ENCODE assay signal across 26 cellular contexts in the genomic region with DNA sequence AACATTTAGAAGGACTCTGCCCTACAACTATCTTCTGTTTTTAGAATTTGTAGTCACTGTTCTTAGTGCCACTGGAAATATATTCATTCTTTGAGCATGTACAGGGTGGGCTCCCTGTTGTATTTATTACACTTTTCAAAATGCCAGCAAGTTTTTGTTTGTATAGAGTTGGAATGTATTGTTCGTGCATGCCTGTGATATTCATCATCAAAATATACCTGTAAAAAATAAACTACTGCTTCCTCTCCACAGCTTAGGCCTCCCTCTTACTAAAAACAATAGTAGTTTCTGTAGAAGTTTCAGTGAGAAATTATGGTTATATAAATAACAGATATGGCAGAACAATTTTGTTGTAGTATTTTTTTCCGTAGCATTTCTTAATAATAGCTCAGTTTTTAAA.
"Had no signal": no experiment of that assay in that cellular context is flagged by ENCODE, and none has a peak within 500 bp of the region (broad histone marks: within the 10 kb centered on the region; RNA-seq: fewer than 3 reads in every experiment).

No MANE protein-coding gene starts in this region.

- H3K4me1 ChIP-seq: ascending aorta, tibial artery, uterus had no signal

- H3K27me3 ChIP-seq: ascending aorta, brain microvascular endothelial cell, heart right ventricle, tibial artery, uterus had no signal

- H3K27me3 Mint-ChIP-seq: activated T-helper 17 cell treated with anti-CD3 and anti-CD28 coated beads, Interleukin-2, amount 50 U/mL, for 72 hours; central memory CD8-positive, alpha-beta T cell; stimulated activated naive CD8-positive, alpha-beta T cell treated with anti-CD3 and anti-CD28 coated beads, Interleukin-15, amount 100 ng/mL, for 72 hours had no signal

- H3K27ac Mint-ChIP-seq: activated CD8-positive, alpha-beta T cell treated with anti-CD3 and anti-CD28 coated beads, Interleukin-2, amount 10 ng/mL, durations not matched to agents 7 days and 5 days; activated T-helper 17 cell treated with anti-CD3 and anti-CD28 coated beads, Interleukin-2, amount 50 U/mL, for 72 hours; stimulated activated effector memory CD8-positive, alpha-beta T cell treated with anti-CD3 and anti-CD28 coated beads, Interleukin-12 subunit alpha, Interleukin-12 subunit beta, amount 100 ng/mL, for 72 hours; stimulated activated naive CD8-positive, alpha-beta T cell treated with anti-CD3 and anti-CD28 coated beads, Interleukin-15, amount 100 ng/mL, for 72 hours had no signal

- H3K4me1 Mint-ChIP-seq: activated T-helper 17 cell treated with anti-CD3 and anti-CD28 coated beads, Interleukin-2, amount 50 U/mL, for 72 hours; central memory CD8-positive, alpha-beta T cell; neural crest cell; stimulated activated effector memory CD8-positive, alpha-beta T cell treated with anti-CD3 and anti-CD28 coated beads, Interleukin-12 subunit alpha, Interleukin-12 subunit beta, amount 100 ng/mL, for 72 hours; stimulated activated naive CD8-positive, alpha-beta T cell treated with anti-CD3 and anti-CD28 coated beads, Interleukin-15, amount 100 ng/mL, for 72 hours had no signal

- H3K27ac ChIP-seq: ascending aorta, brain microvascular endothelial cell, epithelial cell of prostate, tibial artery, uterus had no signal

- H3K9me3 ChIP-seq: ascending aorta, heart right ventricle, mucosa of descending colon, tibial artery, uterus had no signal

- H3K4me3 Mint-ChIP-seq: activated CD8-positive, alpha-beta T cell treated with anti-CD3 and anti-CD28 coated beads, Interleukin-2, amount 10 ng/mL, durations not matched to agents 7 days and 5 days; activated T-helper 17 cell treated with anti-CD3 and anti-CD28 coated beads, Interleukin-2, amount 50 U/mL, for 72 hours; central memory CD8-positive, alpha-beta T cell; neural crest cell; stimulated activated effector memory CD8-positive, alpha-beta T cell treated with anti-CD3 and anti-CD28 coated beads, Interleukin-12 subunit alpha, Interleukin-12 subunit beta, amount 100 ng/mL, for 72 hours; stimulated activated naive CD8-positive, alpha-beta T cell treated with anti-CD3 and anti-CD28 coated beads, Interleukin-15, amount 100 ng/mL, for 72 hours had no signal

- ATAC-seq: activated CD8-positive, alpha-beta T cell treated with anti-CD3 and anti-CD28 coated beads, Interleukin-2, amount 10 ng/mL, durations not matched to agents 7 days and 5 days; activated naive CD4-positive, alpha-beta T cell treated with anti-CD3 and anti-CD28 coated beads, Interleukin-2, amount 50 U/mL, for 72 hours; activated T-helper 17 cell treated with anti-CD3 and anti-CD28 coated beads, Interleukin-2, amount 50 U/mL, for 72 hours; heart right ventricle; left ventricle myocardium superior; mucosa of descending colon; sciatic nerve; stimulated activated effector memory CD8-positive, alpha-beta T cell treated with anti-CD3 and anti-CD28 coated beads, Interleukin-12 subunit alpha, Interleukin-12 subunit beta, amount 100 ng/mL, for 72 hours; stimulated activated naive CD8-positive, alpha-beta T cell treated with anti-CD3 and anti-CD28 coated beads, Interleukin-15, amount 100 ng/mL, for 72 hours had no signal

- H3K36me3 ChIP-seq: uterus had no signal

- DNase-seq: activated CD4-positive, alpha-beta T cell treated with anti-CD3 and anti-CD28 coated beads for 1 hour; activated CD4-positive, alpha-beta T cell treated with anti-CD3 and anti-CD28 coated beads, Interleukin-2, amount 50 U/mL, for 1 hour; activated CD8-positive, alpha-beta T cell treated with anti-CD3 and anti-CD28 coated beads, Interleukin-2, amount 10 ng/mL, durations not matched to agents 7 days and 5 days; activated T-cell treated with anti-CD3 and anti-CD28 coated beads, Interleukin-2, amount 50 U/mL, for 1 hour; brain microvascular endothelial cell; heart right ventricle; left ventricle myocardium superior; mesenchymal stem cell; mucosa of descending colon; occipital lobe; posterior cingulate gyrus; small intestine; stimulated activated CD4-positive, alpha-beta T cell treated with anti-CD3 and anti-CD28 coated beads, Interleukin-2, amount 100 ng/mL, for 24 hours; stimulated activated naive CD8-positive, alpha-beta T cell treated with anti-CD3 and anti-CD28 coated beads, Interleukin-15, amount 100 ng/mL, for 72 hours; T-helper 1 cell; T-helper 9 cell; tibial artery; uterus had no signal

- H3K4me3 ChIP-seq: ascending aorta, heart right ventricle, mucosa of descending colon, tibial artery, uterus had no signal
